ENCODE assay signal across 18 cellular contexts in genomic region chr6:132253906-132254305, GRCh38.
DNase-seq lines count a peak whose midpoint lies in the region; TF ChIP-seq lines count a peak whose summit lies in the region.
"Had no signal": no experiment of that assay in that cellular context is flagged by ENCODE, and none has a peak within 500 bp of the region (broad histone marks: within the 10 kb centered on the region; RNA-seq: fewer than 3 reads in every experiment).

No MANE protein-coding gene starts in this region.

- no peaks in the 10 kb centered on the region for H3K9me3 Mint-ChIP-seq in activated CD4-positive, alpha-beta T cell treated with anti-CD3 and anti-CD28 coated beads, Interleukin-2, amount 10 ng/mL, durations not matched to agents 7 days and 5 days
- no peaks in the 10 kb centered on the region for H3K9me3 Mint-ChIP-seq in activated T-cell treated with anti-CD3 and anti-CD28 coated beads, Interleukin-2, amount 50 U/mL, for 24 hours
- H3K9me3 Mint-ChIP-seq: CD4-positive, CD25-positive, alpha-beta regulatory T cell; CD8-positive, alpha-beta memory T cell had no signal

- no peak overlapping the region for H3K4me3 Mint-ChIP-seq in activated CD4-positive, alpha-beta T cell treated with anti-CD3 and anti-CD28 coated beads, Interleukin-2, amount 10 ng/mL, durations not matched to agents 7 days and 5 days
- no peak overlapping the region for H3K4me3 Mint-ChIP-seq in activated T-cell treated with anti-CD3 and anti-CD28 coated beads, Interleukin-2, amount 50 U/mL, for 24 hours
- H3K4me3 Mint-ChIP-seq: CD4-positive, CD25-positive, alpha-beta regulatory T cell; CD8-positive, alpha-beta memory T cell; HFFc6 had no signal

- DNase-seq in AG10803 (ENCODE audit: low read depth): peak; percentile 31
- peak; percentile 6 for DNase-seq in NT2/D1 (ENCODE audit: low read depth, low spot score)
- peak; percentile 25 for DNase-seq in fibroblast of the aortic adventitia (ENCODE audit: low read depth)
- DNase-seq in suprapubic skin (ENCODE audit: low spot score in 2 of 2): no peak
- no peak for DNase-seq in activated CD4-positive, alpha-beta T cell treated with anti-CD3 and anti-CD28 coated beads, Interleukin-2, amount 10 ng/mL, durations not matched to agents 7 days and 5 days
- no peak for DNase-seq in NCI-H1436 (lab: John Stamatoyannopoulos, UW)
- DNase-seq in activated T-cell treated with anti-CD3 and anti-CD28 coated beads, Interleukin-2, amount 50 U/mL, for 24 hours: no peak
- DNase-seq: BE2C; C1 segment of cervical spinal cord; CD4-positive, CD25-positive, alpha-beta regulatory T cell; CD8-positive, alpha-beta memory T cell; COR-L47; GDM1; HFFc6 had no signal

- no peaks in the 10 kb centered on the region for H3K4me1 Mint-ChIP-seq in activated CD4-positive, alpha-beta T cell treated with anti-CD3 and anti-CD28 coated beads, Interleukin-2, amount 10 ng/mL, durations not matched to agents 7 days and 5 days
- H3K4me1 Mint-ChIP-seq in activated T-cell treated with anti-CD3 and anti-CD28 coated beads, Interleukin-2, amount 50 U/mL, for 24 hours (ENCODE audit: low read depth): no peaks in the 10 kb centered on the region
- H3K4me1 Mint-ChIP-seq: CD4-positive, CD25-positive, alpha-beta regulatory T cell; CD8-positive, alpha-beta memory T cell had no signal

- no peaks in the 10 kb centered on the region for H3K36me3 ChIP-seq in NT2/D1 (ENCODE audit: insufficient read depth, insufficient read length, low read length)
- no peaks in the 10 kb centered on the region for H3K36me3 ChIP-seq in suprapubic skin
- H3K36me3 ChIP-seq: BE2C had no signal

- CTCF ChIA-PET in activated CD4-positive, alpha-beta T cell treated with anti-CD3 and anti-CD28 coated beads, Interleukin-2, amount 10 ng/mL, durations not matched to agents 7 days and 5 days (lab: Charles Lee): no interaction called here

- no peak overlapping the region for H3K9ac ChIP-seq in NT2/D1 (ENCODE audit: insufficient read length, low read depth)
- H3K9ac ChIP-seq: KMS-11 had no signal

- H3K4me1 ChIP-seq in NT2/D1 (ENCODE audit: insufficient read depth, insufficient read length): no peaks in the 10 kb centered on the region
- peaks cover 33% of the 10 kb centered on the region for H3K4me1 ChIP-seq in suprapubic skin
- H3K4me1 ChIP-seq: A549, BE2C had no signal

- peaks cover 36% of the 10 kb centered on the region for H3K9me3 ChIP-seq in NT2/D1 (ENCODE audit: insufficient read depth, low read length)
- no peaks in the 10 kb centered on the region for H3K9me3 ChIP-seq in suprapubic skin
- H3K9me3 ChIP-seq: A549, BE2C had no signal

- peaks cover 14% of the 10 kb centered on the region for H3K27me3 Mint-ChIP-seq in activated CD4-positive, alpha-beta T cell treated with anti-CD3 and anti-CD28 coated beads, Interleukin-2, amount 10 ng/mL, durations not matched to agents 7 days and 5 days
- peaks cover 26% of the 10 kb centered on the region for H3K27me3 Mint-ChIP-seq in activated T-cell treated with anti-CD3 and anti-CD28 coated beads, Interleukin-2, amount 50 U/mL, for 24 hours
- H3K27me3 Mint-ChIP-seq: CD4-positive, CD25-positive, alpha-beta regulatory T cell had no signal

- POLR2A ChIA-PET in activated CD4-positive, alpha-beta T cell treated with anti-CD3 and anti-CD28 coated beads, Interleukin-2, amount 10 ng/mL, durations not matched to agents 7 days and 5 days (lab: Charles Lee): no interaction called here

- H3K27me3 ChIP-seq in NT2/D1 (ENCODE audit: insufficient read depth, insufficient read length): no peaks in the 10 kb centered on the region
- H3K27me3 ChIP-seq in suprapubic skin: no peaks in the 10 kb centered on the region

- no peak for TF ChIP-seq POLR2A in suprapubic skin (IDR thresholded peaks at IDR 0.05)

- TF ChIP-seq CTCF in AG10803 (conservative IDR thresholded peaks at IDR 0.05; ENCODE audit: low read length) (no peak), fibroblast of the aortic adventitia (IDR thresholded peaks at IDR 0.05; ENCODE audit: insufficient read depth, low read length) (no peak), suprapubic skin (IDR thresholded peaks at IDR 0.05) (no peak)

- TF ChIP-seq EP300 in suprapubic skin (IDR thresholded peaks at IDR 0.05): no peak

- H3K27ac Mint-ChIP-seq in activated CD4-positive, alpha-beta T cell treated with anti-CD3 and anti-CD28 coated beads, Interleukin-2, amount 10 ng/mL, durations not matched to agents 7 days and 5 days: no peak overlapping the region
- no peak overlapping the region for H3K27ac Mint-ChIP-seq in activated T-cell treated with anti-CD3 and anti-CD28 coated beads, Interleukin-2, amount 50 U/mL, for 24 hours
- H3K27ac Mint-ChIP-seq: CD4-positive, CD25-positive, alpha-beta regulatory T cell; CD8-positive, alpha-beta memory T cell; HFFc6 had no signal

- peak overlapping the region; percentile 5 for H3K27ac ChIP-seq in suprapubic skin
- H3K27ac ChIP-seq: 22Rv1, A549, HL-60, KMS-11 had no signal

- H3K36me3 Mint-ChIP-seq in activated CD4-positive, alpha-beta T cell treated with anti-CD3 and anti-CD28 coated beads, Interleukin-2, amount 10 ng/mL, durations not matched to agents 7 days and 5 days (ENCODE audit: low read depth): no peaks in the 10 kb centered on the region
- no peaks in the 10 kb centered on the region for H3K36me3 Mint-ChIP-seq in activated T-cell treated with anti-CD3 and anti-CD28 coated beads, Interleukin-2, amount 50 U/mL, for 24 hours (ENCODE audit: low read depth)
- H3K36me3 Mint-ChIP-seq: CD4-positive, CD25-positive, alpha-beta regulatory T cell; CD8-positive, alpha-beta memory T cell had no signal

- H3K4me3 ChIP-seq in AG10803 (ENCODE audit: low read length) (no peak overlapping the region), NT2/D1 (ENCODE audit: insufficient read length, low read depth) (no peak overlapping the region), fibroblast of the aortic adventitia (ENCODE audit: low read depth, low read length) (no peak overlapping the region), suprapubic skin (no peak overlapping the region)
- H3K4me3 ChIP-seq: A549 had no signal

Comparison
In these comparisons a context has a peak if more than half of its experiments do, and no peak if none do; other contexts are left out.
1. DNase-seq: peak in AG10803 (single experiment), NT2/D1 (single experiment) and fibroblast of the aortic adventitia (single experiment); none in suprapubic skin (0 of 2), activated CD4-positive, alpha-beta T cell treated with anti-CD3 and anti-CD28 coated beads, Interleukin-2, amount 10 ng/mL, durations not matched to agents 7 days and 5 days (single experiment), NCI-H1436 (single experiment) and activated T-cell treated with anti-CD3 and anti-CD28 coated beads, Interleukin-2, amount 50 U/mL, for 24 hours (single experiment).